10 cellular contexts compared by ENCODE assay signal in the genomic region with DNA sequence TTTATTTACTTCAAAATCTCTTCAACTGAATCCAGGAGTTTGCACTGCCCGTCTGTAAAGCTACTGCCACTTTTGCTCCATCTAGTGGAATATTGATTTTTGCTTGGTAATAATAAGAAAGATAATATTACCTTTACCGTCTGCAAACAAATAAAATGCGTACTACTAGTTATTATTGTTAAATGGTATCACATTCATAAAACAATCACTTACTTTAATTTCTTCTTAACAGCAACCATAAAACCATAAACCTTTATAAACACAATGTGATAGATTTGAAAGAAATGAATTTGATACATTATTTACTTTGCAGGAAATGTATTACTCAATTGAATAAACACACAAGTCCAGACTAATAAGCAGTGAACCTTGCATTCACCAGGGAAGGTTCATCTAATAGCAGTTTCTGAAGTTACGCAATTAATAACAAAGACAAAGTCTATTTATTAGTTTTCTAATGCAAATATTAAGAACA. TPM values are rescaled to one million over a fixed set of nuclear protein-coding genes. Genes with fewer than 3 reads are reported as not detected.
DNase-seq lines count a peak whose midpoint lies in the region; ATAC-seq, FAIRE-seq and TF ChIP-seq lines count a peak whose summit lies in the region.
"Had no signal": no experiment of that assay in that cellular context is flagged by ENCODE, and none has a peak within 500 bp of the region (broad histone marks: within the 10 kb centered on the region; RNA-seq: fewer than 3 reads in every experiment).

No MANE protein-coding gene starts in this region.

- POLR2A ChIA-PET in IMR-90 (lab: Charles Lee; ENCODE audit: unreplicated experiment), result no interaction called here

- dilution Hi-C loops in IMR-90 (cut with HindIII; ENCODE audit: low sequenced_read_pairs, unreplicated experiment), result no loop called here

- H3K36me3 ChIP-seq in IMR-90 (ENCODE audit: control insufficient read depth, insufficient read depth, low read length) (no peaks in the 10 kb centered on the region), tibial artery (no peaks in the 10 kb centered on the region), sigmoid colon (no peaks in the 10 kb centered on the region)

- no CpG with 5 or more reads among the region's 4 CpGs for WGBS in IMR-90 (ENCODE audit: extremely low coverage in 2 of 2, insufficient read length in 1 of 2), 2 experiments
- 18 to 64% methylated on average over 4 of the region's 4 CpGs for WGBS in sigmoid colon, 2 donors

- no peaks in the 10 kb centered on the region for H4K20me1 ChIP-seq in IMR-90 (ENCODE audit: insufficient read depth, low read length)

- BruUV-seq in IMR-90 (replicated peaks; lab: Mats Ljungman, UMichigan), result no TSS peak

- ATAC-seq in IMR-90 (ENCODE audit: low read depth) (peak; percentile 21; the same call in 1 of the 2 replicates), GM21529 (IDR thresholded peaks at IDR 0.05; ENCODE audit: unreplicated experiment) (no peak)

- no peak overlapping the region for H4K5ac ChIP-seq in IMR-90 (ENCODE audit: low read depth, low read length)

- DNase-seq in AG09309 (ENCODE audit: low read depth), result no peak
- peak; percentile 23 for DNase-seq in IMR-90
- DNase-seq in SK-MEL-5 (ENCODE audit: low read depth, low spot score), result peak; percentile 70
- DNase-seq in tibial artery, result no peak
- no peak for DNase-seq in sigmoid colon
- DNase-seq in GM13976 (ENCODE audit: low spot score), result no peak
- DNase-seq: activated gamma-delta T cell had no signal

- H3K4me3 ChIP-seq in AG09309 (ENCODE audit: control insufficient read depth, low read depth, low read length), result no peak overlapping the region
- no peak overlapping the region for H3K4me3 ChIP-seq in IMR-90 (ENCODE audit: insufficient read depth, low read depth, low read length)
- H3K4me3 ChIP-seq in tibial artery, result no peak overlapping the region
- no peak overlapping the region for H3K4me3 ChIP-seq in sigmoid colon

- no peak overlapping the region for H2BK120ac ChIP-seq in IMR-90 (ENCODE audit: low read depth, low read length)

- in situ Hi-C loops in IMR-90 (cut with MboI; ENCODE audit: low sequenced_read_pairs), result no loop called here
- in situ Hi-C loops in SK-MEL-5 (cut with HindIII; ENCODE audit: low pct_unique_long_range_greater_than_20kb, low sequenced_read_pairs), result no loop called here
- in situ Hi-C loops in GM13976 (cut with MboI; ENCODE audit: low sequenced_read_pairs, unreplicated experiment), result no loop called here

- no peaks in the 10 kb centered on the region for H3K79me1 ChIP-seq in IMR-90 (ENCODE audit: low read depth in 1 of 2, low read length in 2 of 2)

- H3K23ac ChIP-seq in IMR-90 (ENCODE audit: low read depth, low read length), result no peak overlapping the region

- no peak for TF ChIP-seq EP300 in sigmoid colon (IDR thresholded peaks at IDR 0.05)

- CTCF ChIA-PET in IMR-90 (lab: Yijun Ruan, JAX), result interaction anchor here (0.7 to 0.8 kb wide), 2 partner anchors 67 to 244 kb away, joined by 3 to 4 read pairs; no protein-coding TSS in a partner anchor

- peak; percentile 41 for FAIRE-seq in islet of Langerhans (lab: Jason Lieb, UNC)
- FAIRE-seq: keratinocyte had no signal

- no peak overlapping the region for H2AK5ac ChIP-seq in IMR-90 (ENCODE audit: low read depth, low read length)

- H3K4me2 ChIP-seq in IMR-90 (ENCODE audit: low read depth, low read length), result no peak overlapping the region

- H3K56ac ChIP-seq in IMR-90 (ENCODE audit: extremely low read depth, insufficient read depth, low read length), result no peak overlapping the region

- no peak overlapping the region for H3K14ac ChIP-seq in IMR-90 (replicated peaks; ENCODE audit: low read depth, low read length)

- no peak overlapping the region for H3K27ac ChIP-seq in IMR-90 (ENCODE audit: insufficient read depth, low read length)
- H3K27ac ChIP-seq in tibial artery, result no peak overlapping the region
- H3K27ac ChIP-seq in sigmoid colon, result no peak overlapping the region

- H3K9me1 ChIP-seq in IMR-90 (ENCODE audit: insufficient read depth, low read length), result no peaks in the 10 kb centered on the region

- H2BK15ac ChIP-seq in IMR-90 (ENCODE audit: low read depth, low read length), result no peak overlapping the region

- H2BK20ac ChIP-seq in IMR-90 (ENCODE audit: low read depth, low read length), result no peak overlapping the region

- no peak overlapping the region for H4K8ac ChIP-seq in IMR-90 (ENCODE audit: low read depth in 2 of 2, low read length in 2 of 2)

- no peak for TF ChIP-seq POLR2A in IMR-90 (IDR thresholded peaks at IDR 0.05; ENCODE audit: low read depth, low read length)
- no peak for TF ChIP-seq POLR2A in sigmoid colon (IDR thresholded peaks at IDR 0.05)

- TF ChIP-seq RAD21 in IMR-90 (IDR thresholded peaks at IDR 0.05; ENCODE audit: low read length), result peak; percentile 44

- H3K9ac ChIP-seq in IMR-90 (ENCODE audit: low read depth, low read length), result no peak overlapping the region

- H2AFZ ChIP-seq in IMR-90 (replicated peaks; ENCODE audit: low read length, poor library complexity), result no peak overlapping the region

- H4K91ac ChIP-seq in IMR-90 (ENCODE audit: insufficient read depth, low read depth, low read length), result no peak overlapping the region

- H3K4ac ChIP-seq in IMR-90 (ENCODE audit: low read depth, low read length), result no peak overlapping the region

- intact Hi-C loops in IMR-90 (cut with micrococcal nuclease), result loop anchor here (5.0 kb wide), 1 partner anchor 248 kb away; no protein-coding TSS in a partner anchor
- intact Hi-C loops in tibial artery (cut with DNase I; ENCODE audit: low total_unique reads), result no loop called here
- intact Hi-C loops in sigmoid colon (cut with DNase I), result loop anchor here (10.0 kb wide), 1 partner anchor 129 kb away; a partner anchor contains a TSS

- peaks cover 2% of the 10 kb centered on the region; the same call in 1 of the 2 replicates for H3K4me1 ChIP-seq in IMR-90 (ENCODE audit: control insufficient read depth, insufficient read depth, low read length)
- peaks cover 0 to 28% (median 3%) of the 10 kb centered on the region in 4 donors for H3K4me1 ChIP-seq in tibial artery
- H3K4me1 ChIP-seq in sigmoid colon, result no peaks in the 10 kb centered on the region

- H3K18ac ChIP-seq in IMR-90 (ENCODE audit: low read depth, low read length), result no peak overlapping the region

- H2BK5ac ChIP-seq in IMR-90 (ENCODE audit: low read depth, low read length, poor library complexity, severe bottlenecking), result no peak overlapping the region

- H3K27me3 ChIP-seq in IMR-90 (ENCODE audit: control insufficient read depth, insufficient read depth, low read length) (no peaks in the 10 kb centered on the region), tibial artery (no peaks in the 10 kb centered on the region), sigmoid colon (no peaks in the 10 kb centered on the region)

- peak; percentile 49 for TF ChIP-seq CTCF in AG09309 (IDR thresholded peaks at IDR 0.05; ENCODE audit: control insufficient read depth, insufficient read depth, low read depth, low read length, missing control alignments)
- TF ChIP-seq CTCF in IMR-90 (conservative IDR thresholded peaks at IDR 0.05; ENCODE audit: low read depth, low read length), result peak; percentile 36; the same call in 1 of the 2 replicates
- peak in 1 of 2 experiments; percentile 24 for TF ChIP-seq CTCF in tibial artery (IDR thresholded peaks at IDR 0.05)
- TF ChIP-seq CTCF in sigmoid colon (IDR thresholded peaks at IDR 0.05), result no peak
- no peak for TF ChIP-seq CTCF in GM13976 (IDR thresholded peaks at IDR 0.05; ENCODE audit: borderline replicate concordance, control extremely low read depth, extremely low read depth, insufficient read depth, missing control alignments)

- no peaks in the 10 kb centered on the region for H3K9me3 ChIP-seq in IMR-90 (ENCODE audit: control insufficient read depth, insufficient read depth, low read length)
- no peaks in the 10 kb centered on the region for H3K9me3 ChIP-seq in tibial artery
- H3K9me3 ChIP-seq in sigmoid colon, result no peaks in the 10 kb centered on the region

- no peak overlapping the region for H2AK9ac ChIP-seq in IMR-90 (replicated peaks; ENCODE audit: low read depth, low read length, poor library complexity)

TF ChIP-seq in IMR-90, 13 proteins besides CTCF, POLR2A, EP300 and RAD21:
- TF ChIP-seq SMC3 (IDR thresholded peaks at IDR 0.05; ENCODE audit: low read depth, low read length) (no peak), RFX5 (IDR thresholded peaks at IDR 0.05; ENCODE audit: low read depth, low read length) (no peak), BHLHE40 (IDR thresholded peaks at IDR 0.05; ENCODE audit: low read depth, low read length) (no peak), CEBPB (IDR thresholded peaks at IDR 0.05; ENCODE audit: low read depth, low read length) (peak; percentile 82)

RNA-seq across cellular contexts. Expression of a gene that starts 6.4 kb away (rescaled TPM):
- total RNA-seq in IMR-90 (2012; rRNA removed) (not detected in 2 replicates), sigmoid colon (under 1 TPM in 2 of 4 donors, not detected in 2; 0.16 to 0.36 TPM)
- polyA plus RNA-seq in IMR-90 (2012; rRNA removed) (not detected in 2 replicates), sigmoid colon (under 1 TPM in 1 of 3 donors, not detected in 2; 0.42 TPM)
- polyA plus RNA-seq in IMR-90 (2012; cell fraction: cytosol; rRNA removed), result not detected in 2 replicates
- polyA plus RNA-seq in IMR-90 (2012; cell fraction: nucleus; rRNA removed; ENCODE audit: low replicate concordance), result not detected in 2 replicates
- total RNA-seq in SK-MEL-5 (2014; rRNA removed; shearing (Covaris generic)), result 1.0 and 2.7 TPM in 2 replicates
- polyA plus RNA-seq in SK-MEL-5 (2015; cell fraction: cytosol; rRNA removed), result 1.2 and 1.3 TPM in 2 replicates
- 0.19 and 0.30 TPM in 2 replicates for polyA plus RNA-seq in SK-MEL-5 (2015; cell fraction: nucleus; rRNA removed)
- polyA plus RNA-seq: keratinocyte had no signal

Comparison
In these comparisons a context has a peak if more than half of its experiments do, and no peak if none do; other contexts are left out.
1. DNase-seq: peak in IMR-90 (single experiment) and SK-MEL-5 (single experiment); none in AG09309 (single experiment), tibial artery (0 of 2), sigmoid colon (single experiment) and GM13976 (single experiment).
2. CTCF ChIP-seq: peak in AG09309 (single experiment) and IMR-90 (single experiment); none in sigmoid colon (0 of 4) and GM13976 (single experiment).